In the genomic region with DNA sequence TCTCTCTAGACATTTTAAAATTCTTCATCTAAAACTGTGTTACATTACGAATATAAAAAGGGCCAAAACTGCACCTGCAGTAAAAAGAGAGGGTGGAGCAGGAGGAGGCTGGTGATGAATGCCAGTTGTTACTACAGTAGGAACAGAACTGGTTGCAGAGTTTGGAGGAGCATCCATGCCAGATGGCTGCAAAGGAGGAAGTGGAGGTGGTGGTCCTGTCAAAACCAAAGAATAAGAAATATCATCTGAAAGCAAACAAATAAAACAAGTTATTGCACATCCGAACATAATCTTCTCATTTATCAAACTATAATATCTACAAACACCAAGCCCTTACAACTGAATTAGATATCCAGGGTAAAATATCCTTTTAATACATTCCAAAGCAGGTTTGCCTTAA, we compare ENCODE assay signal across 20 cellular contexts. TPM values are rescaled to one million over a fixed set of nuclear protein-coding genes. Genes with fewer than 3 reads are reported as not detected.
DNase-seq lines count a peak whose midpoint lies in the region; ATAC-seq, FAIRE-seq and TF ChIP-seq lines count a peak whose summit lies in the region.
"Had no signal": no experiment of that assay in that cellular context is flagged by ENCODE, and none has a peak within 500 bp of the region (broad histone marks: within the 10 kb centered on the region; RNA-seq: fewer than 3 reads in every experiment).

No MANE protein-coding gene starts in this region.

- no peak overlapping the region for H4K8ac ChIP-seq in mesendoderm (ENCODE audit: low read depth, low read length)

- peaks cover 2% of the 10 kb centered on the region for H3K79me1 ChIP-seq in mesendoderm (ENCODE audit: low read length)

- no peak overlapping the region for H2BK120ac ChIP-seq in mesendoderm (ENCODE audit: low read depth, low read length)

- no peaks in the 10 kb centered on the region for H3K9me3 Mint-ChIP-seq in stimulated activated naive CD8-positive, alpha-beta T cell treated with anti-CD3 and anti-CD28 coated beads, Interleukin-15, Interleukin-2, amounts not matched to agents 100 ng/mL and 50 ng/mL, for 24 hours
- H3K9me3 Mint-ChIP-seq in stimulated activated naive CD8-positive, alpha-beta T cell treated with anti-CD3 and anti-CD28 coated beads, Interleukin-15, amount 100 ng/mL, for 72 hours: no peaks in the 10 kb centered on the region
- H3K9me3 Mint-ChIP-seq: CD8-positive, alpha-beta T cell; H9 had no signal

- H3K4ac ChIP-seq in mesendoderm (ENCODE audit: low read depth, low read length): no peak overlapping the region

- no peak overlapping the region for H3K56ac ChIP-seq in mesendoderm (ENCODE audit: low read length)

- no peaks in the 10 kb centered on the region for H3K79me2 ChIP-seq in mesendoderm (ENCODE audit: control insufficient read depth, insufficient read depth, low read length)

- no peak overlapping the region for H3K4me3 Mint-ChIP-seq in stimulated activated naive CD8-positive, alpha-beta T cell treated with anti-CD3 and anti-CD28 coated beads, Interleukin-15, Interleukin-2, amounts not matched to agents 100 ng/mL and 50 ng/mL, for 24 hours
- H3K4me3 Mint-ChIP-seq in stimulated activated naive CD8-positive, alpha-beta T cell treated with anti-CD3 and anti-CD28 coated beads, Interleukin-15, amount 100 ng/mL, for 72 hours: no peak overlapping the region
- no peak overlapping the region for H3K4me3 Mint-ChIP-seq in T-helper 17 cell
- H3K4me3 Mint-ChIP-seq: B cell; CD4-positive, CD25-positive, alpha-beta regulatory T cell; CD8-positive, alpha-beta T cell; H9 had no signal

- no peaks in the 10 kb centered on the region for H3K27me3 ChIP-seq in mesendoderm (ENCODE audit: insufficient read depth, low read length, poor library complexity)
- H3K27me3 ChIP-seq: BLaER1 had no signal

- H3K27me3 Mint-ChIP-seq in stimulated activated naive CD8-positive, alpha-beta T cell treated with anti-CD3 and anti-CD28 coated beads, Interleukin-15, Interleukin-2, amounts not matched to agents 100 ng/mL and 50 ng/mL, for 24 hours: no peaks in the 10 kb centered on the region
- no peaks in the 10 kb centered on the region for H3K27me3 Mint-ChIP-seq in stimulated activated naive CD8-positive, alpha-beta T cell treated with anti-CD3 and anti-CD28 coated beads, Interleukin-15, amount 100 ng/mL, for 72 hours
- H3K27me3 Mint-ChIP-seq in T-helper 17 cell: no peaks in the 10 kb centered on the region
- H3K27me3 Mint-ChIP-seq: B cell; CD4-positive, CD25-positive, alpha-beta regulatory T cell had no signal

- no peak overlapping the region for H2BK5ac ChIP-seq in mesendoderm (ENCODE audit: low read length)

- H2AK5ac ChIP-seq in mesendoderm (ENCODE audit: low read length): no peak overlapping the region

- no peak for ATAC-seq in stimulated activated naive CD8-positive, alpha-beta T cell treated with anti-CD3 and anti-CD28 coated beads, Interleukin-15, amount 100 ng/mL, for 72 hours
- ATAC-seq in T-helper 17 cell: no peak
- ATAC-seq: CD8-positive, alpha-beta T cell; HCT116 had no signal

- no peak overlapping the region for H3K4me3 ChIP-seq in mesendoderm (ENCODE audit: low read length)
- H3K4me3 ChIP-seq: BLaER1, GM23248 had no signal

- H3K9ac ChIP-seq in mesendoderm (ENCODE audit: low read length): no peak overlapping the region
- H3K9ac ChIP-seq: BLaER1, GM23248 had no signal

- peak; percentile 20 for FAIRE-seq in H54 (lab: Jason Lieb, UNC)
- FAIRE-seq: GM19239, H1 had no signal

- no peak overlapping the region for H3K18ac ChIP-seq in mesendoderm (ENCODE audit: low read length)

- no peak overlapping the region for H3K4me2 ChIP-seq in mesendoderm (ENCODE audit: low read length)
- H3K4me2 ChIP-seq: BLaER1 had no signal

- H3K36me3 ChIP-seq in mesendoderm (ENCODE audit: control insufficient read depth, insufficient read depth, low read length): peaks cover 4% of the 10 kb centered on the region

- H3K9me3 ChIP-seq in T-helper 17 cell (ENCODE audit: control insufficient read depth, low read length, poor library complexity, severe bottlenecking): no peaks in the 10 kb centered on the region
- H3K9me3 ChIP-seq: BLaER1, Caco-2 had no signal

- no peak overlapping the region for H3K23ac ChIP-seq in mesendoderm (ENCODE audit: low read length)

- 100% methylated on average over 1 of the region's 2 CpGs for WGBS in mesendoderm (ENCODE audit: extremely low coverage, insufficient coverage, low lambda C conversion rate)

- no peak overlapping the region for H3K27ac ChIP-seq in mesendoderm (ENCODE audit: low read depth, low read length)
- H3K27ac ChIP-seq: BLaER1, C4-2B, GM23248 had no signal

- H3K36me3 Mint-ChIP-seq in stimulated activated naive CD8-positive, alpha-beta T cell treated with anti-CD3 and anti-CD28 coated beads, Interleukin-15, Interleukin-2, amounts not matched to agents 100 ng/mL and 50 ng/mL, for 24 hours (ENCODE audit: low read depth): peaks cover 93% of the 10 kb centered on the region
- peaks cover 15% of the 10 kb centered on the region for H3K36me3 Mint-ChIP-seq in T-helper 17 cell (ENCODE audit: low read depth)

- H3K4me1 ChIP-seq in mesendoderm (ENCODE audit: control insufficient read depth, low read depth, low read length): no peaks in the 10 kb centered on the region
- H3K4me1 ChIP-seq: BLaER1, Caco-2 had no signal

- H4K5ac ChIP-seq in mesendoderm (ENCODE audit: low read length): no peak overlapping the region

- no peak overlapping the region for H2BK15ac ChIP-seq in mesendoderm (replicated peaks; ENCODE audit: low read depth)

- H3K27ac Mint-ChIP-seq in stimulated activated naive CD8-positive, alpha-beta T cell treated with anti-CD3 and anti-CD28 coated beads, Interleukin-15, Interleukin-2, amounts not matched to agents 100 ng/mL and 50 ng/mL, for 24 hours: peak overlapping the region; percentile 42
- H3K27ac Mint-ChIP-seq in stimulated activated naive CD8-positive, alpha-beta T cell treated with anti-CD3 and anti-CD28 coated beads, Interleukin-15, amount 100 ng/mL, for 72 hours: peak overlapping the region in 1 of 2 donors; percentile 62
- peak overlapping the region; percentile 34 for H3K27ac Mint-ChIP-seq in T-helper 17 cell
- H3K27ac Mint-ChIP-seq: CD4-positive, CD25-positive, alpha-beta regulatory T cell; CD8-positive, alpha-beta T cell had no signal

- peaks cover 27% of the 10 kb centered on the region for H3K4me1 Mint-ChIP-seq in stimulated activated naive CD8-positive, alpha-beta T cell treated with anti-CD3 and anti-CD28 coated beads, Interleukin-15, Interleukin-2, amounts not matched to agents 100 ng/mL and 50 ng/mL, for 24 hours (ENCODE audit: low read depth)
- peaks cover 33% of the 10 kb centered on the region for H3K4me1 Mint-ChIP-seq in stimulated activated naive CD8-positive, alpha-beta T cell treated with anti-CD3 and anti-CD28 coated beads, Interleukin-15, amount 100 ng/mL, for 72 hours
- peaks cover 21% of the 10 kb centered on the region for H3K4me1 Mint-ChIP-seq in T-helper 17 cell
- H3K4me1 Mint-ChIP-seq: H9 had no signal

- no peak for TF ChIP-seq POLR2A in H54 (IDR thresholded peaks at IDR 0.05; ENCODE audit: low read depth, low read length)

- no peak for DNase-seq in stimulated activated naive CD8-positive, alpha-beta T cell treated with anti-CD3 and anti-CD28 coated beads, Interleukin-15, amount 100 ng/mL, for 72 hours
- DNase-seq in H54 (ENCODE audit: insufficient read length, low spot score): no peak
- DNase-seq in T-helper 17 cell: no peak
- DNase-seq in mesendoderm: no peak
- DNase-seq in NCI-H1436 (lab: John Stamatoyannopoulos, UW): no peak
- DNase-seq in NCI-H1436 treated with DMSO at 0.1 percent for 48 hours (lab: John Stamatoyannopoulos, UW): no peak
- DNase-seq: Caco-2; CD4-positive, CD25-positive, alpha-beta regulatory T cell; CD8-positive, alpha-beta T cell; DMS153; DND-41; GM23248; H9 had no signal

RNA-seq across cellular contexts. Expression of a gene that starts 40.1 kb away (rescaled TPM):
- total RNA-seq in T-helper 17 cell: 10 to 100 TPM; 61.8 to 64.6 TPM
- 46.4 TPM for polyA plus RNA-seq in mesendoderm (2013, experiment 1 of 2)
- polyA plus RNA-seq in mesendoderm (2013, experiment 2 of 2): 48.0 TPM
